8 cellular contexts compared by ENCODE assay signal in the genomic region with DNA sequence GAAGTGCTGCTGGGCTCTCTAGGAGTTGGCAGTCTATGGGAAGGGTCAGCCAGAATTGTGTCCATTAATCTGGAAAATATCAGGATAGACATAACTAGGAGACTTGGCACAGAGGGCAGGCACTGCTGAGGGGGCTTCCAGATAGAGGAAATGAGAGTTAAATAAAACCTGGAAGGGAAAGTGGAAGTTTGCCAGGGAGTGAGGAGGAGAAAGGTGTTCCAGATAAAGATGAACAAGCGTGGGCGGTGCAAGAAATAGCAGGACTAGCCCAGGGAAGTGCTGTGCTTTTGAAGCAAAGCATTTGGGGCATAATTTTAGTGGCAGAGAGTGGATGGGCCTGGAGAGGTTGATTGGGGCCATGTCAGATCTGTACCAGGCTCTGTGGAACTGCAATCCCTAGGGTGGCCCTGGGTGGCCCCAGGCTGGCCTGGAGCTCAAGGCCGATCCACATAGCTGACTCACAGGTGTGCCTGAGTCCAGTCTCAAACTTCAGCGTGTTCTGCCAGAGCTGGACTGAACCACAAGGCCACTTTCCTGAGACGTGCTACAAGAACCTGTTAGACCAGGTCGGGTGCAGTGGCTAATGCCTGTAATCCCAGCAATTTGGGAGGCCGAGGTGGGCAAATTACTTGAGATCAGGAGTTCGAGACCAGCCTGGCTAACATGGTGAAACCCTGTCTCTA. TPM values are rescaled to one million over a fixed set of nuclear protein-coding genes. Genes with fewer than 3 reads are reported as not detected.
A peak's percentile ranks its signal among the peaks of the same experiment; 100 is the strongest.
DNase-seq lines count a peak whose midpoint lies in the region; ATAC-seq and TF ChIP-seq lines count a peak whose summit lies in the region.

No MANE protein-coding gene starts in this region.

- H3K4me3 ChIP-seq in right lobe of liver = no peak overlapping the region
- no peak overlapping the region for H3K4me3 ChIP-seq in upper lobe of right lung

- no peaks in the 10 kb centered on the region for H3K27me3 Mint-ChIP-seq in activated naive CD4-positive, alpha-beta T cell treated with anti-CD3 and anti-CD28 coated beads, Interleukin-2, amount 50 U/mL, for 24 hours
- no peaks in the 10 kb centered on the region for H3K27me3 Mint-ChIP-seq in activated T-helper 17 cell treated with anti-CD3 and anti-CD28 coated beads, Interleukin-2, amount 50 U/mL, for 72 hours

- no peaks in the 10 kb centered on the region for H3K27me3 ChIP-seq in right lobe of liver
- H3K27me3 ChIP-seq in upper lobe of right lung = no peaks in the 10 kb centered on the region

- H3K9me3 ChIP-seq in right lobe of liver (no peaks in the 10 kb centered on the region), upper lobe of right lung (no peaks in the 10 kb centered on the region)

- TF ChIP-seq POLR2A in right lobe of liver (IDR thresholded peaks at IDR 0.05) = no peak

- H3K4me1 Mint-ChIP-seq in activated naive CD4-positive, alpha-beta T cell treated with anti-CD3 and anti-CD28 coated beads, Interleukin-2, amount 50 U/mL, for 24 hours = peaks cover 56% of the 10 kb centered on the region
- peaks cover 53% of the 10 kb centered on the region for H3K4me1 Mint-ChIP-seq in activated T-helper 17 cell treated with anti-CD3 and anti-CD28 coated beads, Interleukin-2, amount 50 U/mL, for 72 hours

- DNase-seq in activated naive CD4-positive, alpha-beta T cell (lab: John Stamatoyannopoulos, UW) = no peak
- DNase-seq in right lobe of liver = peak in 1 of 3 donors; percentile 33
- no peak for DNase-seq in upper lobe of right lung
- no peak for DNase-seq in GM10248 (ENCODE audit: extremely low spot score)
- DNase-seq in HK-2 (ENCODE audit: unreplicated experiment) = no peak

- H3K36me3 ChIP-seq in right lobe of liver (peaks cover 0 to 11% (median 2%) of the 10 kb centered on the region in 4 donors), upper lobe of right lung (peaks cover 16% of the 10 kb centered on the region)

- POLR2A ChIA-PET in GM10248 (lab: Yijun Ruan, JAX) = no interaction called here

- CTCF ChIA-PET in GM10248 (lab: Yijun Ruan, JAX) = interaction anchor here (1.0 to 3.2 kb wide), 11 partner anchors 8 to 136 kb away, joined by 3 to 9 read pairs (median 3); no protein-coding TSS in a partner anchor

- intact Hi-C loops in right lobe of liver (cut with DNase I) (no loop called here), upper lobe of right lung (cut with DNase I) (no loop called here)

- TF ChIP-seq CTCF in right lobe of liver (IDR thresholded peaks at IDR 0.05) = no peak
- TF ChIP-seq CTCF in upper lobe of right lung (IDR thresholded peaks at IDR 0.05) = no peak
- TF ChIP-seq CTCF in GM10248 (IDR thresholded peaks at IDR 0.05; ENCODE audit: control extremely low read depth, extremely low read depth, low read depth, missing control alignments) = no peak

- H3K9me3 Mint-ChIP-seq in activated naive CD4-positive, alpha-beta T cell treated with anti-CD3 and anti-CD28 coated beads, Interleukin-2, amount 50 U/mL, for 24 hours = no peaks in the 10 kb centered on the region
- H3K9me3 Mint-ChIP-seq in activated T-helper 17 cell treated with anti-CD3 and anti-CD28 coated beads, Interleukin-2, amount 50 U/mL, for 72 hours = no peaks in the 10 kb centered on the region

- peaks cover 21% of the 10 kb centered on the region for H3K36me3 Mint-ChIP-seq in activated naive CD4-positive, alpha-beta T cell treated with anti-CD3 and anti-CD28 coated beads, Interleukin-2, amount 50 U/mL, for 24 hours
- peaks cover 100% of the 10 kb centered on the region for H3K36me3 Mint-ChIP-seq in activated T-helper 17 cell treated with anti-CD3 and anti-CD28 coated beads, Interleukin-2, amount 50 U/mL, for 72 hours (ENCODE audit: low read depth)

- no peak overlapping the region for H3K27ac ChIP-seq in right lobe of liver
- H3K27ac ChIP-seq in upper lobe of right lung = no peak overlapping the region

- peaks cover 0 to 7% (median 0%) of the 10 kb centered on the region in 4 donors for H3K4me1 ChIP-seq in right lobe of liver
- H3K4me1 ChIP-seq in upper lobe of right lung = no peaks in the 10 kb centered on the region

- H3K27ac Mint-ChIP-seq in activated naive CD4-positive, alpha-beta T cell treated with anti-CD3 and anti-CD28 coated beads, Interleukin-2, amount 50 U/mL, for 24 hours = peak overlapping the region; percentile 65
- H3K27ac Mint-ChIP-seq in activated T-helper 17 cell treated with anti-CD3 and anti-CD28 coated beads, Interleukin-2, amount 50 U/mL, for 72 hours = peak overlapping the region; percentile 86

- no peak for ATAC-seq in activated T-helper 17 cell treated with anti-CD3 and anti-CD28 coated beads, Interleukin-2, amount 50 U/mL, for 72 hours (replicated peaks)
- peak; percentile 31 to 71 (median 43) for ATAC-seq in right lobe of liver
- ATAC-seq in upper lobe of right lung = peak; percentile 88
- no peak for ATAC-seq in HG02973 (IDR thresholded peaks at IDR 0.05; ENCODE audit: unreplicated experiment)

- WGBS in right lobe of liver (ENCODE audit: insufficient coverage, low coverage, low lambda C conversion rate, missing lambda C conversion rate) = 40% methylated on average over 1 of the region's 8 CpGs

- H3K4me3 Mint-ChIP-seq in activated naive CD4-positive, alpha-beta T cell treated with anti-CD3 and anti-CD28 coated beads, Interleukin-2, amount 50 U/mL, for 24 hours = no peak overlapping the region
- H3K4me3 Mint-ChIP-seq in activated T-helper 17 cell treated with anti-CD3 and anti-CD28 coated beads, Interleukin-2, amount 50 U/mL, for 72 hours = peak overlapping the region; percentile 79

RNA-seq across cellular contexts. Expression of gene GALM, which starts 26.9 kb away (rescaled TPM):
- 100 to 1,000 TPM in 1 of 2 donors, 10 to 100 TPM in 1; 85.2 to 123 TPM for total RNA-seq in activated T-helper 17 cell treated with anti-CD3 and anti-CD28 coated beads, Interleukin-2, amount 50 U/mL, for 72 hours
- total RNA-seq in right lobe of liver = 10 to 100 TPM; 26.2 to 47.9 (median 36.7) TPM
- 14.7 TPM for total RNA-seq in upper lobe of right lung

RNA-seq across cellular contexts. Expression of gene SRSF7, which starts 58.4 kb away (rescaled TPM):
- total RNA-seq in activated T-helper 17 cell treated with anti-CD3 and anti-CD28 coated beads, Interleukin-2, amount 50 U/mL, for 72 hours = 100 to 1,000 TPM; 199 to 366 TPM
- total RNA-seq in right lobe of liver = 10 to 100 TPM; 33.5 to 57.4 (median 44.4) TPM
- total RNA-seq in upper lobe of right lung = 112 TPM

Comparison
In these comparisons a context has a peak if more than half of its experiments do, and no peak if none do; other contexts are left out.
1. ATAC-seq: peak in right lobe of liver (4 of 4) and upper lobe of right lung (single experiment); none in activated T-helper 17 cell treated with anti-CD3 and anti-CD28 coated beads, Interleukin-2, amount 50 U/mL, for 72 hours (single experiment) and HG02973 (single experiment).